Comparison of ENCODE assay signal across 21 cellular contexts in genomic region chr20:35607003-35607735, GRCh38. TPM values are rescaled to one million over a fixed set of nuclear protein-coding genes. Genes with fewer than 3 reads are reported as not detected.
DNase-seq lines count a peak whose midpoint lies in the region; ATAC-seq, FAIRE-seq and TF ChIP-seq lines count a peak whose summit lies in the region.
"Had no signal": no experiment of that assay in that cellular context is flagged by ENCODE, and none has a peak within 500 bp of the region (broad histone marks: within the 10 kb centered on the region; RNA-seq: fewer than 3 reads in every experiment).

No MANE protein-coding gene starts in this region.

- no peak overlapping the region for H3K27ac ChIP-seq in BLaER1
- H3K27ac ChIP-seq in HEK293 (ENCODE audit: extremely low read depth, low read depth, low read length), result no peak overlapping the region
- no peak overlapping the region for H3K27ac ChIP-seq in Panc1 (ENCODE audit: low read length)
- H3K27ac ChIP-seq in small intestine (ENCODE audit: low read depth in 1 of 2, low read length in 1 of 2), result peak overlapping the region in 1 of 2 donors; percentile 50
- H3K27ac ChIP-seq: WERI-Rb-1 had no signal

- H3K9me3 ChIP-seq in BLaER1 (peaks cover under 1% of the 10 kb centered on the region; the same call in 1 of the 2 replicates), HEK293 (ENCODE audit: control insufficient read depth, insufficient read depth, low read depth, low read length) (no peaks in the 10 kb centered on the region), Panc1 (ENCODE audit: control insufficient read depth, insufficient read depth, low read depth, low read length) (no peaks in the 10 kb centered on the region), small intestine (ENCODE audit: control insufficient read depth, low read depth) (no peaks in the 10 kb centered on the region)

- H3K36me3 Mint-ChIP-seq in mesothelial cell of epicardium, result no peaks in the 10 kb centered on the region
- H3K36me3 Mint-ChIP-seq: IgD-negative memory B cell, T-cell had no signal

- ATAC-seq in Panc1 (no peak), HG02885 (IDR thresholded peaks at IDR 0.05; ENCODE audit: poor library complexity, unreplicated experiment) (no peak), HG03457 (IDR thresholded peaks at IDR 0.05; ENCODE audit: unreplicated experiment) (no peak)
- no peak for ATAC-seq in activated CD4-positive, CD25-positive, alpha-beta regulatory T cell treated with anti-CD3 and anti-CD28 coated beads, Interleukin-2, amount 50 U/mL, for 24 hours
- ATAC-seq: T-cell had no signal

- peak overlapping the region; percentile 11; the same call in 1 of the 2 replicates for H3K4me2 ChIP-seq in BLaER1

- WGBS in small intestine, 3 donors, result 67 to 73% (median 68%) methylated on average over 14 of the region's 14 CpGs

- TF ChIP-seq CTCF in HEK293 (tag by site-specific recombination; IDR thresholded peaks at IDR 0.05), result no peak
- no peak for TF ChIP-seq CTCF in Panc1 (IDR thresholded peaks at IDR 0.05)
- TF ChIP-seq CTCF in mesothelial cell of epicardium (IDR thresholded peaks at IDR 0.05; ENCODE audit: unreplicated experiment), result no peak

- intact Hi-C loops in Panc1 (cut with micrococcal nuclease; ENCODE audit: unreplicated experiment), result no loop called here

- H3K36me3 ChIP-seq in BLaER1 (no peaks in the 10 kb centered on the region), HEK293 (ENCODE audit: control insufficient read depth in 2 of 2, insufficient read depth in 1 of 2, low read length in 2 of 2) (no peaks in the 10 kb centered on the region), Panc1 (ENCODE audit: control insufficient read depth, insufficient read depth, low read length) (no peaks in the 10 kb centered on the region), small intestine (ENCODE audit: control insufficient read depth in 2 of 2, insufficient read depth in 2 of 2, low read length in 2 of 2) (no peaks in the 10 kb centered on the region)
- H3K36me3 ChIP-seq: WERI-Rb-1 had no signal

- H3K4me3 ChIP-seq in BLaER1 (no peak overlapping the region), HEK293 (ENCODE audit: low read depth, low read length) (no peak overlapping the region), Panc1 (ENCODE audit: low read depth in 2 of 2, low read length in 2 of 2) (no peak overlapping the region), small intestine (ENCODE audit: low read depth in 1 of 2, low read length in 2 of 2) (no peak overlapping the region)

- POLR2A ChIA-PET in HEK293 (lab: Yijun Ruan, JAX) (interaction anchor here (0.5 to 0.7 kb wide), 2 partner anchors 8 to 148 kb away, joined by 7 to 9 read pairs; partner anchors contain the start of gene SPAG4), Panc1 (lab: Charles Lee) (no interaction called here)

- H3K27me3 Mint-ChIP-seq in mesothelial cell of epicardium (ENCODE audit: low read depth), result peaks cover 23% of the 10 kb centered on the region
- H3K27me3 Mint-ChIP-seq: IgD-negative memory B cell, T-cell had no signal

- no peaks in the 10 kb centered on the region for H3K9me3 Mint-ChIP-seq in mesothelial cell of epicardium
- H3K9me3 Mint-ChIP-seq: activated T-helper 2 cell treated with anti-CD3 and anti-CD28 coated beads, Interferon-gamma antibody, Interleukin-2, Interleukin-4, amounts not matched to agents 10 μg/mL and 5 μg/mL and 100 μg/mL, durations not matched to agents 14 hours and 24 hours and 36 hours; IgD-negative memory B cell; neural crest cell; T-cell had no signal

- H3K4me1 Mint-ChIP-seq in mesothelial cell of epicardium, result peaks cover 5% of the 10 kb centered on the region
- H3K4me1 Mint-ChIP-seq: neural crest cell had no signal

- CTCF ChIA-PET in HEK293 (lab: Yijun Ruan, JAX), result interaction anchor here (0.7 kb wide), 1 partner anchor 66 kb away, joined by 3 read pairs; no protein-coding TSS in a partner anchor
- CTCF ChIA-PET in Panc1 (lab: Charles Lee), result no interaction called here

- in situ Hi-C loops in Panc1 (cut with HindIII; ENCODE audit: low pct_unique_long_range_greater_than_20kb, low sequenced_read_pairs), result no loop called here

- peaks cover 15% of the 10 kb centered on the region for H3K4me1 ChIP-seq in BLaER1
- H3K4me1 ChIP-seq in HEK293 (ENCODE audit: control insufficient read depth, insufficient read depth, low read length), result no peaks in the 10 kb centered on the region
- H3K4me1 ChIP-seq in Panc1 (ENCODE audit: control insufficient read depth, insufficient read depth, low read length), result no peaks in the 10 kb centered on the region
- H3K4me1 ChIP-seq in small intestine (ENCODE audit: control insufficient read depth in 2 of 2, insufficient read depth in 1 of 2, low read depth in 1 of 2, low read length in 1 of 2), result peaks cover 0 to under 1% of the 10 kb centered on the region in 2 donors

- no peak for FAIRE-seq in small intestine (lab: Jason Lieb, UNC)
- FAIRE-seq: islet of Langerhans had no signal

- DNase-seq in Panc1 (ENCODE audit: low read depth, low spot score) (no peak), mesothelial cell of epicardium (ENCODE audit: low spot score in 2 of 2, unreplicated experiment in 2 of 2) (no peak), small intestine (no peak)
- DNase-seq: amygdala; EL; mesendoderm; NCI-H1105 treated with DMSO at 0.1 percent for 48 hours; NCI-H2171 treated with DMSO at 0.1 percent for 48 hours; SHP77; stimulated activated naive CD4-positive, alpha-beta T cell treated with Interleukin-2 at 50 U/mL for 16 hours; T-cell; WERI-Rb-1 had no signal

- peak overlapping the region; percentile 13 for H3K27ac Mint-ChIP-seq in mesothelial cell of epicardium
- H3K27ac Mint-ChIP-seq: activated T-helper 2 cell treated with anti-CD3 and anti-CD28 coated beads, Interferon-gamma antibody, Interleukin-2, Interleukin-4, amounts not matched to agents 10 μg/mL and 5 μg/mL and 100 μg/mL, durations not matched to agents 14 hours and 24 hours and 36 hours; IgD-negative memory B cell; T-cell had no signal

- H4K20me1 ChIP-seq in BLaER1, result peaks cover 2% of the 10 kb centered on the region; the same call in 1 of the 2 replicates

- H3K27me3 ChIP-seq in BLaER1, result peaks cover 12% of the 10 kb centered on the region
- H3K27me3 ChIP-seq in Panc1 (ENCODE audit: control insufficient read depth, insufficient read depth, low read length), result no peaks in the 10 kb centered on the region
- H3K27me3 ChIP-seq in small intestine (ENCODE audit: control insufficient read depth in 2 of 2, insufficient read depth in 2 of 2, low read length in 2 of 2), result no peaks in the 10 kb centered on the region

- no peak overlapping the region for H3K4me3 Mint-ChIP-seq in mesothelial cell of epicardium
- H3K4me3 Mint-ChIP-seq: IgD-negative memory B cell, neural crest cell, T-cell had no signal

- no peak overlapping the region for H3K9ac ChIP-seq in BLaER1

- TSS peak; percentile 32 for BruUV-seq in Panc1 (replicated peaks; lab: Mats Ljungman, UMichigan)

TF ChIP-seq in HEK293, 187 proteins besides CTCF, POLR2A, EP300 and RAD21 (continues in another document):
- no peak for TF ChIP-seq ZNF280D (tag by site-specific recombination; IDR thresholded peaks at IDR 0.05)
- TF ChIP-seq ZNF239 (tag by site-specific recombination; IDR thresholded peaks at IDR 0.05), result no peak
- no peak for TF ChIP-seq ZNF792 (tag by site-specific recombination; IDR thresholded peaks at IDR 0.05)
- TF ChIP-seq YY1 (tag by site-specific recombination; IDR thresholded peaks at IDR 0.05), result no peak
- peak; percentile 76 for TF ChIP-seq ZFHX2 (tag by site-specific recombination; conservative IDR thresholded peaks at IDR 0.05)
- TF ChIP-seq ZNF513 (tag by site-specific recombination; IDR thresholded peaks at IDR 0.05), result no peak

RNA-seq across cellular contexts. Expression of gene SPAG4, which starts 8.5 kb away (rescaled TPM):
- total RNA-seq in Panc1 (2021; ENCODE audit: unreplicated experiment) (17.6 TPM), mesothelial cell of epicardium (4.0 to 5.5 TPM (median 4.2 TPM) in 3 replicates)
- polyA plus RNA-seq in Panc1 (2012; ENCODE audit: insufficient read length), result 28.9 TPM
- 10 to 100 TPM in 1 of 3 donors, 1 to 10 TPM in 2; 1.3 to 10.5 (median 2.8) TPM for polyA plus RNA-seq in small intestine

RNA-seq across cellular contexts. Expression of gene CPNE1, which starts 57.5 kb away (rescaled TPM):
- 217 TPM for total RNA-seq in Panc1 (2021; ENCODE audit: unreplicated experiment)
- polyA plus RNA-seq in Panc1 (2012; ENCODE audit: insufficient read length), result 273 TPM
- total RNA-seq in mesothelial cell of epicardium, result 221 to 246 TPM (median 238 TPM) in 3 replicates
- polyA plus RNA-seq in small intestine, result 100 to 1,000 TPM in 2 of 3 donors, 10 to 100 TPM in 1; 94.3 to 127 (median 100) TPM

RNA-seq across cellular contexts. Expression of gene RBM12, which starts 57.5 kb away (rescaled TPM):
- total RNA-seq in Panc1 (2021; ENCODE audit: unreplicated experiment), result 100 TPM
- polyA plus RNA-seq in Panc1 (2012; ENCODE audit: insufficient read length), result 45.0 TPM
- total RNA-seq in mesothelial cell of epicardium, result 154 to 158 TPM (median 156 TPM) in 3 replicates
- polyA plus RNA-seq in small intestine, result 10 to 100 TPM in 1 of 3 donors, 1 to 10 TPM in 2; 6.9 to 16.2 (median 8.9) TPM
